13 cellular contexts compared by ENCODE assay signal in the genomic region with DNA sequence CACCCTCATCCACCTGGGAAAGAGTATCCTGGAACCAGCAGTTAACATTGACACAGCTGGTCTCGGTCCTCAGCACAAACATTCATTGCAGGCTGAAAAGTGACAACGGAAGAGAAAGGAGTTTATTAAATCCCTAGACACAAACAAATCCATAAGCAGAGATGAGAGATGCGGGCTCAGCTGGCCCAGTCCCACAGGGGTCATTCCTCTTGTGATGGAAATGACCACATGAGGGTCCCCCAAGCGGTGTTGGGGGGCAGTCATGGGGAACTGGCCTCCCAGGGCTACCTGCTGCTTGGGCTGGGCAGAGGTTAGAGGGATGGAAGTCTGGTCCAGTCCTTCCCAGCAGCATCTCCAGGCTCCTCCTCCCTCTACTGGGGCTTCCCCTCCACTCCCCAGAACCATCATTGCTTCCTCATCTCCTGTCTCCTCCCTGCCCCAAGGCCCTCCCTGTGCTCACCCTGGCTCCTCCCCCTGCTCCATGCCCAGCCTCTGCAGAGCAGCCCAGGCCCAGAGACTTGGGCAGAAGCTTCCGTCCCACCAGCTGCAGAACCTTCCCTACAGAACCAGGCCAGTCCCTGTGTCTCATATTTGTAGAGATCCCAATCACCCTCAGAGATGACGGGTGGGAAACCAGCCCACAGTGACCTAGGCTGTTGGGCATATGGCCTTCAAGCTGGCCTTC. TPM values are rescaled to one million over a fixed set of nuclear protein-coding genes. Genes with fewer than 3 reads are reported as not detected.
DNase-seq lines count a peak whose midpoint lies in the region; ATAC-seq, FAIRE-seq and TF ChIP-seq lines count a peak whose summit lies in the region.
"Had no signal": no experiment of that assay in that cellular context is flagged by ENCODE, and none has a peak within 500 bp of the region (broad histone marks: within the 10 kb centered on the region; RNA-seq: fewer than 3 reads in every experiment).

No MANE protein-coding gene starts in this region.

- H2AFZ ChIP-seq in PC-3 (ENCODE audit: low read length), result no peak overlapping the region

- H3K36me3 Mint-ChIP-seq in T-helper 17 cell (ENCODE audit: low read depth), result no peaks in the 10 kb centered on the region

- TF ChIP-seq POLR2A in GM12892 (IDR thresholded peaks at IDR 0.05; ENCODE audit: low read depth, low read length), result 0 out of 2 replicates have a peak, but pooled peaks have one; percentile 24

- peaks cover 13% of the 10 kb centered on the region for H3K27me3 Mint-ChIP-seq in T-helper 17 cell

- no peaks in the 10 kb centered on the region for H3F3A ChIP-seq in PC-3 (ENCODE audit: low read length, unreplicated experiment)

- H3K4me3 ChIP-seq in PC-3 (ENCODE audit: low read length), result no peak overlapping the region
- H3K4me3 ChIP-seq: pancreas had no signal

- H3K27ac Mint-ChIP-seq in T-helper 17 cell, result no peak overlapping the region

- no peaks in the 10 kb centered on the region for H3K36me3 ChIP-seq in PC-3 (ENCODE audit: low read depth, low read length)
- H3K36me3 ChIP-seq: pancreas had no signal

- no peaks in the 10 kb centered on the region for H4K20me1 ChIP-seq in PC-3 (ENCODE audit: low read length)

- H3K4me3 Mint-ChIP-seq in T-helper 17 cell, result no peak overlapping the region

- BruUV-seq in PC-3 (replicated peaks; lab: Mats Ljungman, UMichigan), result no TSS peak

- H3K9me2 ChIP-seq in PC-3 (replicated peaks; ENCODE audit: low read length), result no peaks in the 10 kb centered on the region

- peaks cover 6% of the 10 kb centered on the region for H3K4me1 Mint-ChIP-seq in T-helper 17 cell

- CTCF ChIA-PET in PC-3 (lab: Charles Lee), result no interaction called here

- no peak for TF ChIP-seq CTCF in PC-3 (conservative IDR thresholded peaks at IDR 0.05; ENCODE audit: low read depth, low read length)

- H3K4me1 ChIP-seq in PC-3 (ENCODE audit: insufficient read depth, low read length), result no peaks in the 10 kb centered on the region
- H3K4me1 ChIP-seq: pancreas had no signal

- H3K4me2 ChIP-seq in PC-3 (ENCODE audit: low read length), result no peak overlapping the region

- H3K9me3 ChIP-seq in PC-3 (ENCODE audit: low read length) (no peaks in the 10 kb centered on the region), T-helper 17 cell (ENCODE audit: control insufficient read depth, low read length, poor library complexity, severe bottlenecking) (no peaks in the 10 kb centered on the region)
- H3K9me3 ChIP-seq: pancreas had no signal

- POLR2A ChIA-PET in PC-3 (lab: Charles Lee; ENCODE audit: unreplicated experiment), result no interaction called here

- intact Hi-C loops in PC-3 (cut with micrococcal nuclease), result no loop called here

- DNase-seq in CD1c-positive myeloid dendritic cell (ENCODE audit: extremely low spot score) (peak; percentile 75), GM12892 (ENCODE audit: insufficient read length) (no peak), PC-3 (peak; percentile 15), iPS-NIHi7 (ENCODE audit: extremely low spot score) (peak; percentile 38), NCI-H82 (lab: John Stamatoyannopoulos, UW) (no peak), T-helper 17 cell (no peak)
- DNase-seq: DMS79, IMR-90, pancreas had no signal

- no peak for FAIRE-seq in GM12892 (lab: Jason Lieb, UNC)
- FAIRE-seq: endothelial cell of umbilical vein, pancreas had no signal

- H3K27ac ChIP-seq in PC-3 (ENCODE audit: low read length), result no peak overlapping the region
- H3K27ac ChIP-seq: pancreas, VCaP had no signal

- H3K79me2 ChIP-seq in PC-3 (ENCODE audit: low read length), result no peaks in the 10 kb centered on the region

- peaks cover 12% of the 10 kb centered on the region; the same call in 1 of the 2 replicates for H3K27me3 ChIP-seq in PC-3 (ENCODE audit: low read length)
- H3K27me3 ChIP-seq: pancreas had no signal

- no peak overlapping the region for H3K9ac ChIP-seq in PC-3 (ENCODE audit: low read length)

- peak; percentile 18; the same call in 1 of the 2 replicates for ATAC-seq in PC-3
- ATAC-seq in HG03571 (IDR thresholded peaks at IDR 0.05; ENCODE audit: unreplicated experiment), result no peak
- ATAC-seq in GM18517 (IDR thresholded peaks at IDR 0.05; ENCODE audit: unreplicated experiment), result no peak
- ATAC-seq in T-helper 17 cell, result no peak

RNA-seq across cellular contexts. Expression of a gene that starts 5.4 kb away (rescaled TPM):
- polyA plus RNA-seq in GM12892 (2012; ENCODE audit: missing spikeins), result 20.3 TPM
- not detected in 2 replicates for total RNA-seq in PC-3 (2014; rRNA removed)
- 1 to 10 TPM in 1 of 2 donors, not detected in 1; 1.9 TPM for total RNA-seq in T-helper 17 cell
- total RNA-seq: endothelial cell of umbilical vein, IMR-90 had no signal
- polyA plus RNA-seq: endothelial cell of umbilical vein, IMR-90 had no signal

Comparison
In these comparisons a context has a peak if more than half of its experiments do, and no peak if none do; other contexts are left out.
1. DNase-seq: peak in CD1c-positive myeloid dendritic cell (single experiment), PC-3 (single experiment) and iPS-NIHi7 (single experiment); none in GM12892 (single experiment), NCI-H82 (single experiment) and T-helper 17 cell (0 of 3).